In the genomic region with DNA sequence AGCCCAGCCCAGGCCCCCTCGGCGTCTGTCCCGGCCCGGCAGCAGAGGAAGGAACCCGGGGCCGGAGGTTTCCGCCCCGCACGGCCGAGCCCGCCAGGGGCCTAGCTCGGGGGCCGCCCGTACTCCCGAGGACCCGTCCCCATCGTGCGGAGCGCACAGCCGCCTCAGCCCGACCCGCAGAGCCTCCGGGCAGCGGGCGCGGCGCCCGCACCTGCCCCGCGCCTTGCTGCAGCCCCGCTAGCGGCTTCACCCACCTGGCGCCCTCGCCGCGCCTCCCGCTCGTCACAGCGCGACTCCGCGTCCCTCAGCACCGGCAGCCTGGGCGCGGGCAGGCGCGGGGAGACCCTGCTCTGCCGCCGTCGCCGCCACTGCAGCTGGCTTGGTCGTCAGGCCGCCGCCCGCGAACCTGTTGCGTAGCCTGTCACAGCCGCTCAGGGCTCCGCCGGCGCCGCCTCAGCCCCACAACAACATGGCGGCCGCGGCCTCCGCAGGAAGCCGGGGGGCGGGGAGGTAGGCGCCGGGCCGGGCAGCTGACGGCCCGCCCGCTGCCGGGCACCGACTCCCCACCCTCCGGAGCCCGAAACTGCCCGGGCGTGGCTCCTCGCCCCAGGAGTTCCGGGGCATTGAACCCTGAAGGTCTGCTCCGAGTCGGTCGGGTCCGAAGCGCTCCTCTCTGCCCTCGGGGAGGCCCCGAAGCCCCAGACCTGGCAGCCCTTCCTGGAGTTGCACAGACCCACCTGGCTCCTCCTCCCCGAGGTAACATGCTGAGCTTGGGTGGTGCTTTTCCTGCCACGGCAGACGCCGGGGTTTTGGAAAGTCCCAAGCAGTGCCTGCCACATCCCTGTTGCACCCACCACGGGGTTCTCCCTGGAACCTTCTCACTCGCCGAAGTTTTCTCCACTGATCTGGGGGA, we compare ENCODE assay signal across 8 cellular contexts. TPM values are rescaled to one million over a fixed set of nuclear protein-coding genes. Genes with fewer than 3 reads are reported as not detected.
DNase-seq lines count a peak whose midpoint lies in the region; ATAC-seq, FAIRE-seq and TF ChIP-seq lines count a peak whose summit lies in the region.

A gene (minus strand): TSS at position 487 of the 913 bp plus-strand sequence. CDS start 32,454 bp downstream, outside the sequence.

- H3K27me3 Mint-ChIP-seq in activated B cell treated with CpG ODN at 0.5 μM for 24 hours: no peaks in the 10 kb centered on the region

- TF ChIP-seq EP300 in A549 (IDR thresholded peaks at IDR 0.05): no peak

- H3K9me3 Mint-ChIP-seq in activated B cell treated with CpG ODN at 0.5 μM for 24 hours: peaks cover 5% of the 10 kb centered on the region

- FAIRE-seq in A549 (lab: Jason Lieb, UNC): no peak

- H3K27ac Mint-ChIP-seq in activated B cell treated with CpG ODN at 0.5 μM for 24 hours: peak within 1 kb of the TSS; percentile 97

- POLR2A ChIA-PET in A549 (lab: Yijun Ruan, JAX): interaction anchor here (0.5 to 2.2 kb wide), 3 partner anchors 276 to 420 kb away, joined by 3 to 13 read pairs (median 3); a partner anchor contains a TSS
- POLR2A ChIA-PET in activated B cell treated with CpG ODN at 0.5 μM for 24 hours (lab: Charles Lee): interaction anchor here (0.5 to 4.9 kb wide), 21 partner anchors 8 to 1542 kb away, joined by 3 to 95 read pairs (median 3); a partner anchor contains a TSS

- no peak for TF ChIP-seq RAD21 in A549 (conservative IDR thresholded peaks at IDR 0.05 in 1 of 2, IDR thresholded peaks at IDR 0.05 in 1 of 2)

- peak; percentile 82 for TF ChIP-seq POLR2A in A549 (IDR thresholded peaks at IDR 0.05; ENCODE audit: low read length)

- H3K4me1 Mint-ChIP-seq in activated B cell treated with CpG ODN at 0.5 μM for 24 hours: peaks cover 50% of the 10 kb centered on the region

- DNase-seq in A549 (ENCODE audit: low read depth in 1 of 2, low spot score in 1 of 2) (peak; percentile 84 to 87), NCI-H2171 (lab: John Stamatoyannopoulos, UW) (peak; percentile 77), activated B cell treated with CpG ODN at 0.5 μM for 24 hours (peak; percentile 88), cardiac fibroblast (ENCODE audit: low read depth in 2 of 2) (peak; percentile 67 to 70), inferior parietal cortex (ENCODE audit: extremely low spot score) (peak; percentile 50)
- peak; percentile 61 to 76 for DNase-seq in stimulated activated CD4-positive, alpha-beta T cell treated with anti-CD3 and anti-CD28 coated beads, Interleukin-12 subunit alpha, Interleukin-12 subunit beta, amount 100 ng/mL, for 24 hours (ENCODE audit: low read depth in 2 of 2)

- ATAC-seq in A549 (peak; percentile 96 to 97), GM18517 (IDR thresholded peaks at IDR 0.05; ENCODE audit: unreplicated experiment) (peak; percentile 76), HG03025 (IDR thresholded peaks at IDR 0.05; ENCODE audit: low FRiP score, unreplicated experiment) (peak; percentile 78), activated B cell treated with CpG ODN at 0.5 μM for 24 hours (ENCODE audit: low read depth) (peak; percentile 85)

- TF ChIP-seq CTCF in A549 (IDR thresholded peaks at IDR 0.05) (no peak), activated B cell treated with CpG ODN at 0.5 μM for 24 hours (IDR thresholded peaks at IDR 0.05) (no peak), cardiac fibroblast (IDR thresholded peaks at IDR 0.05; ENCODE audit: low read depth, low read length) (no peak)

- no peaks in the 10 kb centered on the region for H3K9me3 ChIP-seq in A549

- peak within 1 kb of the TSS; percentile 76 for H3K4me2 ChIP-seq in A549

- peak within 1 kb of the TSS; percentile 96 to 97 for H3K27ac ChIP-seq in A549

- 2% methylated on average over 14 of the region's 96 CpGs for WGBS in A549 (ENCODE audit: missing lambda C conversion rate)

- H3K4me1 ChIP-seq in A549: peaks cover 26% of the 10 kb centered on the region

- intact Hi-C loops in activated B cell treated with CpG ODN at 0.5 μM for 24 hours (cut with micrococcal nuclease): loop anchor here (1.0 to 10.0 kb wide), 7 partner anchors 17 to 436 kb away; a partner anchor contains a TSS

- H3K4me3 ChIP-seq in A549 (peak within 1 kb of the TSS; percentile 87), cardiac fibroblast (replicated peaks in 1 of 2; ENCODE audit: low read depth in 2 of 2, low read length in 2 of 2) (peak within 1 kb of the TSS; percentile 77 to 83)

- H3K4me3 Mint-ChIP-seq in activated B cell treated with CpG ODN at 0.5 μM for 24 hours: peak within 1 kb of the TSS; percentile 91

- CTCF ChIA-PET in A549 (lab: Yijun Ruan, JAX): interaction anchor here (0.6 to 1.5 kb wide), 6 partner anchors 10 to 468 kb away, joined by 3 to 5 read pairs (median 3); a partner anchor contains a TSS
- CTCF ChIA-PET in activated B cell treated with CpG ODN at 0.5 μM for 24 hours (lab: Charles Lee): interaction anchor here (0.6 to 1.4 kb wide), 5 partner anchors 9 to 158 kb away, joined by 3 to 4 read pairs (median 3); no protein-coding TSS in a partner anchor

- H3K36me3 Mint-ChIP-seq in activated B cell treated with CpG ODN at 0.5 μM for 24 hours (ENCODE audit: low read depth): peaks cover 20% of the 10 kb centered on the region

TF ChIP-seq in A549, 52 proteins besides CTCF, POLR2A, EP300 and RAD21 (continues in another document):
- TF ChIP-seq, protein P1, sequence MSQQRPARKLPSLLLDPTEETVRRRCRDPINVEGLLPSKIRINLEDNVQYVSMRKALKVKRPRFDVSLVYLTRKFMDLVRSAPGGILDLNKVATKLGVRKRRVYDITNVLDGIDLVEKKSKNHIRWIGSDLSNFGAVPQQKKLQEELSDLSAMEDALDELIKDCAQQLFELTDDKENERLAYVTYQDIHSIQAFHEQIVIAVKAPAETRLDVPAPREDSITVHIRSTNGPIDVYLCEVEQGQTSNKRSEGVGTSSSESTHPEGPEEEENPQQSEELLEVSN (IDR thresholded peaks at IDR 0.05; ENCODE audit: borderline replicate concordance, low read depth): peak; percentile 31; the same call in 1 of the 2 replicates
- TF ChIP-seq NR3C1 (IDR thresholded peaks at IDR 0.05) (no peak), ZFP36 (IDR thresholded peaks at IDR 0.05; ENCODE audit: borderline replicate concordance, partially characterized antibody) (no peak), BHLHE40 (IDR thresholded peaks at IDR 0.05; ENCODE audit: low read depth, low read length) (no peak), MAFK (IDR thresholded peaks at IDR 0.05; ENCODE audit: partially characterized antibody) (no peak), ZSCAN20 (CRISPR knock-in tag; IDR thresholded peaks at IDR 0.05) (no peak), PHF8 (IDR thresholded peaks at IDR 0.05; ENCODE audit: borderline replicate concordance, low read depth) (peak; percentile 82; the same call in 1 of the 2 replicates), GATA3 (IDR thresholded peaks at IDR 0.05; ENCODE audit: borderline replicate concordance) (no peak), FOSB (CRISPR knock-in tag; IDR thresholded peaks at IDR 0.05) (no peak), HOXB5 (CRISPR knock-in tag; IDR thresholded peaks at IDR 0.05) (no peak), HOXA7 (CRISPR knock-in tag; IDR thresholded peaks at IDR 0.05) (no peak), KDM5A (IDR thresholded peaks at IDR 0.05) (no peak)
- TF ChIP-seq, protein P2, sequence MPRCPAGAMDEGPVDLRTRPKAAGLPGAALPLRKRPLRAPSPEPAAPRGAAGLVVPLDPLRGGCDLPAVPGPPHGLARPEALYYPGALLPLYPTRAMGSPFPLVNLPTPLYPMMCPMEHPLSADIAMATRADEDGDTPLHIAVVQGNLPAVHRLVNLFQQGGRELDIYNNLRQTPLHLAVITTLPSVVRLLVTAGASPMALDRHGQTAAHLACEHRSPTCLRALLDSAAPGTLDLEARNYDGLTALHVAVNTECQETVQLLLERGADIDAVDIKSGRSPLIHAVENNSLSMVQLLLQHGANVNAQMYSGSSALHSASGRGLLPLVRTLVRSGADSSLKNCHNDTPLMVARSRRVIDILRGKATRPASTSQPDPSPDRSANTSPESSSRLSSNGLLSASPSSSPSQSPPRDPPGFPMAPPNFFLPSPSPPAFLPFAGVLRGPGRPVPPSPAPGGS (IDR thresholded peaks at IDR 0.05): 0 out of 3 replicates have a peak, but pooled peaks have one; percentile 70
- TF ChIP-seq, protein P3, sequence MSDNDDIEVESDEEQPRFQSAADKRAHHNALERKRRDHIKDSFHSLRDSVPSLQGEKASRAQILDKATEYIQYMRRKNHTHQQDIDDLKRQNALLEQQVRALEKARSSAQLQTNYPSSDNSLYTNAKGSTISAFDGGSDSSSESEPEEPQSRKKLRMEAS (IDR thresholded peaks at IDR 0.05): peak; percentile 34; the same call in 1 of the 2 replicates
- TF ChIP-seq, protein P4, sequence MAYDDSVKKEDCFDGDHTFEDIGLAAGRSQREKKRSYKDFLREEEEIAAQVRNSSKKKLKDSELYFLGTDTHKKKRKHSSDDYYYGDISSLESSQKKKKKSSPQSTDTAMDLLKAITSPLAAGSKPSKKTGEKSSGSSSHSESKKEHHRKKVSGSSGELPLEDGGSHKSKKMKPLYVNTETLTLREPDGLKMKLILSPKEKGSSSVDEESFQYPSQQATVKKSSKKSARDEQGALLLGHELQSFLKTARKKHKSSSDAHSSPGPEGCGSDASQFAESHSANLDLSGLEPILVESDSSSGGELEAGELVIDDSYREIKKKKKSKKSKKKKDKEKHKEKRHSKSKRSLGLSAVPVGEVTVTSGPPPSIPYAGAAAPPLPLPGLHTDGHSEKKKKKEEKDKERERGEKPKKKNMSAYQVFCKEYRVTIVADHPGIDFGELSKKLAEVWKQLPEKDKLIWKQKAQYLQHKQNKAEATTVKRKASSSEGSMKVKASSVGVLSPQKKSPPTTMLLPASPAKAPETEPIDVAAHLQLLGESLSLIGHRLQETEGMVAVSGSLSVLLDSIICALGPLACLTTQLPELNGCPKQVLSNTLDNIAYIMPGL (CRISPR knock-in tag; IDR thresholded peaks at IDR 0.05; ENCODE audit: borderline replicate concordance): peak; percentile 13; the same call in 1 of the 2 replicates
- TF ChIP-seq, protein P5, sequence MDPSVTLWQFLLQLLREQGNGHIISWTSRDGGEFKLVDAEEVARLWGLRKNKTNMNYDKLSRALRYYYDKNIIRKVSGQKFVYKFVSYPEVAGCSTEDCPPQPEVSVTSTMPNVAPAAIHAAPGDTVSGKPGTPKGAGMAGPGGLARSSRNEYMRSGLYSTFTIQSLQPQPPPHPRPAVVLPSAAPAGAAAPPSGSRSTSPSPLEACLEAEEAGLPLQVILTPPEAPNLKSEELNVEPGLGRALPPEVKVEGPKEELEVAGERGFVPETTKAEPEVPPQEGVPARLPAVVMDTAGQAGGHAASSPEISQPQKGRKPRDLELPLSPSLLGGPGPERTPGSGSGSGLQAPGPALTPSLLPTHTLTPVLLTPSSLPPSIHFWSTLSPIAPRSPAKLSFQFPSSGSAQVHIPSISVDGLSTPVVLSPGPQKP (IDR thresholded peaks at IDR 0.05; ENCODE audit: low read depth, low read length): no peak

RNA-seq across cellular contexts. Expression of the gene that starts here (rescaled TPM):
- polyA plus RNA-seq in A549 (2011; rRNA removed): 45.2 and 48.3 TPM in 2 replicates
- 12.8 and 14.6 TPM in 2 replicates for polyA plus RNA-seq in A549 (2012; cell fraction: cytosol; rRNA removed)
- 24.5 and 31.4 TPM in 2 replicates for polyA plus RNA-seq in A549 (2012; cell fraction: nucleus; rRNA removed)
- 19.4 to 21.4 TPM (median 19.8 TPM) in 3 replicates for polyA plus RNA-seq in A549 (2017; fragmentation: RNase III; extraction: RNeasy Plus Mini Kit Qiagen cat#74134 plus additional on column Dnase treatment)
- polyA minus RNA-seq in A549 (2011; rRNA and poly(A)+ RNA removed): 61.6 and 67.3 TPM in 2 replicates
- total RNA-seq in activated B cell treated with CpG ODN at 0.5 μM for 24 hours: 147 and 156 TPM in 2 replicates

Comparison
In these comparisons a context has a peak if more than half of its experiments do, and no peak if none do; other contexts are left out.
1. Peak in every context shown above with its lines: DNase-seq, ATAC-seq, H3K4me3 ChIP-seq and H3K27ac ChIP-seq.